In the genomic region with DNA sequence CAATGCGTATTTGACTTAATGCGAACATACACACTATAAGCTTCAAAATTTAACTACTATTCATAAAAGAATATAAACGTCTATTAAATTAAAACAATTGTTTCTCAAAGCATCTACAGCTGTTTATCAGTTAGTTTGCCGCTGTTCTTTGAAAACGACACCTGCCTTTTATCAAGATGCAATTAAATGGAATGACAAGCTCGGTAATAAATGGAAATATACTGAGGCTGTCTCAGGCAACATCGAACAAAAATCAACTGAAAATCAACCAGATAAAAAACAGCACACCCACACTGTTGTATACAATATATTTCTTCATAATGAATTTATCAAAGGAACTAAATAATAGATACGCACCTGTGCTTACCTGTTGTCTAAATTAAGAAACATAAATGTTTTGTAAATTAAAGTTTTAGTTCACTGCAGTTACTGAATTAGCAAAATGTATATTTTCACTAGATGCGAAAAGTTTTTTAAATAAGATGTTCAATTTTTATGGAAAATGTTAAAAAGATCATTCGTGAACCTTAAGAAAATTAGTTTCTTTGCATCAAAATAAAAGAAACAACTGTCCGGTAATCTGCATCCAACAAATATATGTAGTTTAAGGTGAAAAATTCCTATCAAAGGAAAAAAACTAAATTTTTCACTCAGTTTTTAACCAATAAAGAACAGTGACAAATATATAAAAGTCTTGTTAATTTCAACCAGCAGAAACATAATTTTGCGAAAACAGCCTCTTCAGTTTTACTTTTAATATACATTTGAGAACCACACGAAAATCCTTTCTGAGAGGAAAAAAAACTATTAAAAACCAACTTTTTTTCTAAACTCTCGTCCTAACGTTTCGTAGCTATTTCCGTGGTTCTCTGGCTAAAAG, we compare ENCODE assay signal across 8 cellular contexts.
DNase-seq lines count a peak whose midpoint lies in the region; ATAC-seq and FAIRE-seq lines count a peak whose summit lies in the region.

No MANE protein-coding gene starts in this region.

- peak; percentile 12 for DNase-seq in NCI-H510A treated with DMSO at 0.1 percent for 48 hours (lab: John Stamatoyannopoulos, UW)
- DNase-seq in NCI-H510A (lab: John Stamatoyannopoulos, UW) = no peak
- no peak for DNase-seq in right cardiac atrium
- no peak for DNase-seq in NCI-H1694 (lab: John Stamatoyannopoulos, UW)
- DNase-seq in retina = no peak

- H3K4me3 ChIP-seq in right cardiac atrium (ENCODE audit: low read length) (peak overlapping the region; percentile 89), stomach smooth muscle (ENCODE audit: low read length in 2 of 2) (peak overlapping the region; percentile 71 to 88)

- ATAC-seq in right cardiac atrium (no peak), HG02938 (IDR thresholded peaks at IDR 0.05; ENCODE audit: unreplicated experiment) (no peak)

- H3K27me3 ChIP-seq in right cardiac atrium (ENCODE audit: control insufficient read depth, insufficient read depth) (no peaks in the 10 kb centered on the region), stomach smooth muscle (ENCODE audit: control insufficient read depth in 1 of 2, insufficient read depth in 2 of 2, low read length in 2 of 2) (no peaks in the 10 kb centered on the region)

- H3K9me3 ChIP-seq in right cardiac atrium (ENCODE audit: control insufficient read depth, low read length) = no peaks in the 10 kb centered on the region
- no peaks in the 10 kb centered on the region for H3K9me3 ChIP-seq in stomach smooth muscle (ENCODE audit: control insufficient read depth in 2 of 2, low read length in 2 of 2)

- H3K4me1 ChIP-seq in right cardiac atrium (ENCODE audit: control insufficient read depth, insufficient read depth, low read length) (no peaks in the 10 kb centered on the region), stomach smooth muscle (ENCODE audit: control insufficient read depth, insufficient read depth, low read length) (peaks cover 8% of the 10 kb centered on the region)

- H3K9ac ChIP-seq in stomach smooth muscle (ENCODE audit: low read length in 2 of 2) = peak overlapping the region; percentile 66 to 71

- 40% methylated on average over 17 of the region's 17 CpGs for WGBS in right cardiac atrium

- intact Hi-C loops in right cardiac atrium (cut with DNase I) = loop anchor here in 2 of 4 donors (5.0 to 10.0 kb wide), 3 partner anchors 82 to 723 kb away; partner anchors contain the start of gene TRIM13 (in 2 of the 2)

- H3K36me3 ChIP-seq in stomach smooth muscle (ENCODE audit: control insufficient read depth in 2 of 2, insufficient read depth in 2 of 2, low read length in 2 of 2) = no peaks in the 10 kb centered on the region

- H3K27ac ChIP-seq in right cardiac atrium (ENCODE audit: low read length) = no peak overlapping the region
- peak overlapping the region; percentile 81 for H3K27ac ChIP-seq in stomach smooth muscle (ENCODE audit: low read length)

- FAIRE-seq in TTC549 (lab: Jason Lieb, UNC) = peak; percentile 9
